16 cellular contexts compared by ENCODE assay signal in genomic region chr2:178473373-178473772, GRCh38. TPM values are rescaled to one million over a fixed set of nuclear protein-coding genes. Genes with fewer than 3 reads are reported as not detected.
DNase-seq lines count a peak whose midpoint lies in the region; ATAC-seq and TF ChIP-seq lines count a peak whose summit lies in the region.
"Had no signal": no experiment of that assay in that cellular context is flagged by ENCODE, and none has a peak within 500 bp of the region (broad histone marks: within the 10 kb centered on the region; RNA-seq: fewer than 3 reads in every experiment).

No MANE protein-coding gene starts in this region.

- CTCF ChIA-PET in activated CD4-positive, alpha-beta T cell treated with anti-CD3 and anti-CD28 coated beads, Interleukin-2, amount 10 ng/mL, durations not matched to agents 7 days and 5 days (lab: Charles Lee), result interaction anchor here (0.8 to 1.2 kb wide), 2 partner anchors 9 to 59 kb away, joined by 3 to 4 read pairs; no protein-coding TSS in a partner anchor
- CTCF ChIA-PET in activated naive CD4-positive, alpha-beta T cell treated with anti-CD3 and anti-CD28 coated beads, Interleukin-2, amount 10 ng/mL, durations not matched to agents 7 days and 5 days (lab: Charles Lee), result no interaction called here

- TF ChIP-seq POLR2A in erythroblast (IDR thresholded peaks at IDR 0.05; ENCODE audit: low read length), result no peak

- no peak for DNase-seq in activated CD4-positive, alpha-beta T cell treated with anti-CD3 and anti-CD28 coated beads, Interleukin-2, amount 10 ng/mL, durations not matched to agents 7 days and 5 days
- no peak for DNase-seq in activated CD4-positive, alpha-beta T cell treated with anti-CD3 and anti-CD28 coated beads, Interleukin-2, amount 50 U/mL, for 48 hours
- DNase-seq in erythroblast (lab: John Stamatoyannopoulos, UW), result peak; percentile 49 to 64
- DNase-seq in activated naive CD4-positive, alpha-beta T cell treated with anti-CD3 and anti-CD28 coated beads, Interleukin-2, amount 10 ng/mL, durations not matched to agents 7 days and 5 days, result no peak
- no peak for DNase-seq in natural killer cell treated with Interleukin-12 subunit alpha and Interleukin-12 subunit beta and Interleukin-15 and Interleukin-18, amount 100 ng/mL, for 72 hours (ENCODE audit: low spot score)
- DNase-seq: AML-193; Caco-2; CD4-positive, alpha-beta T cell; DMS79; GDM1; GOT3; H7 had no signal

- H3K4me3 Mint-ChIP-seq in activated CD4-positive, alpha-beta T cell treated with anti-CD3 and anti-CD28 coated beads, Interleukin-2, amount 10 ng/mL, durations not matched to agents 7 days and 5 days, result no peak overlapping the region
- H3K4me3 Mint-ChIP-seq in activated naive CD4-positive, alpha-beta T cell treated with anti-CD3 and anti-CD28 coated beads, Interleukin-2, amount 10 ng/mL, durations not matched to agents 7 days and 5 days, result no peak overlapping the region
- no peak overlapping the region for H3K4me3 Mint-ChIP-seq in natural killer cell treated with Interleukin-12 subunit alpha and Interleukin-12 subunit beta and Interleukin-15 and Interleukin-18, amount 100 ng/mL, for 72 hours
- H3K4me3 Mint-ChIP-seq: CD4-positive, alpha-beta T cell had no signal

- H3K9me3 Mint-ChIP-seq in activated CD4-positive, alpha-beta T cell treated with anti-CD3 and anti-CD28 coated beads, Interleukin-2, amount 10 ng/mL, durations not matched to agents 7 days and 5 days, result no peaks in the 10 kb centered on the region
- no peaks in the 10 kb centered on the region for H3K9me3 Mint-ChIP-seq in activated naive CD4-positive, alpha-beta T cell treated with anti-CD3 and anti-CD28 coated beads, Interleukin-2, amount 10 ng/mL, durations not matched to agents 7 days and 5 days
- no peaks in the 10 kb centered on the region for H3K9me3 Mint-ChIP-seq in natural killer cell treated with Interleukin-12 subunit alpha and Interleukin-12 subunit beta and Interleukin-15 and Interleukin-18, amount 100 ng/mL, for 72 hours
- H3K9me3 Mint-ChIP-seq: CD4-positive, alpha-beta T cell had no signal

- H3K27ac Mint-ChIP-seq in activated CD4-positive, alpha-beta T cell treated with anti-CD3 and anti-CD28 coated beads, Interleukin-2, amount 10 ng/mL, durations not matched to agents 7 days and 5 days, result peak overlapping the region; percentile 65
- H3K27ac Mint-ChIP-seq in activated naive CD4-positive, alpha-beta T cell treated with anti-CD3 and anti-CD28 coated beads, Interleukin-2, amount 10 ng/mL, durations not matched to agents 7 days and 5 days, result no peak overlapping the region
- H3K27ac Mint-ChIP-seq in natural killer cell treated with Interleukin-12 subunit alpha and Interleukin-12 subunit beta and Interleukin-15 and Interleukin-18, amount 100 ng/mL, for 72 hours, result no peak overlapping the region
- H3K27ac Mint-ChIP-seq: CD4-positive, alpha-beta T cell had no signal

- POLR2A ChIA-PET in activated CD4-positive, alpha-beta T cell treated with anti-CD3 and anti-CD28 coated beads, Interleukin-2, amount 10 ng/mL, durations not matched to agents 7 days and 5 days (lab: Charles Lee), result no interaction called here

- H3K36me3 Mint-ChIP-seq in activated CD4-positive, alpha-beta T cell treated with anti-CD3 and anti-CD28 coated beads, Interleukin-2, amount 10 ng/mL, durations not matched to agents 7 days and 5 days (ENCODE audit: low read depth), result no peaks in the 10 kb centered on the region
- no peaks in the 10 kb centered on the region for H3K36me3 Mint-ChIP-seq in activated naive CD4-positive, alpha-beta T cell treated with anti-CD3 and anti-CD28 coated beads, Interleukin-2, amount 10 ng/mL, durations not matched to agents 7 days and 5 days
- H3K36me3 Mint-ChIP-seq in natural killer cell treated with Interleukin-12 subunit alpha and Interleukin-12 subunit beta and Interleukin-15 and Interleukin-18, amount 100 ng/mL, for 72 hours, result no peaks in the 10 kb centered on the region

- no peaks in the 10 kb centered on the region for H3K27me3 Mint-ChIP-seq in activated CD4-positive, alpha-beta T cell treated with anti-CD3 and anti-CD28 coated beads, Interleukin-2, amount 10 ng/mL, durations not matched to agents 7 days and 5 days
- no peaks in the 10 kb centered on the region for H3K27me3 Mint-ChIP-seq in activated naive CD4-positive, alpha-beta T cell treated with anti-CD3 and anti-CD28 coated beads, Interleukin-2, amount 10 ng/mL, durations not matched to agents 7 days and 5 days
- H3K27me3 Mint-ChIP-seq in natural killer cell treated with Interleukin-12 subunit alpha and Interleukin-12 subunit beta and Interleukin-15 and Interleukin-18, amount 100 ng/mL, for 72 hours, result no peaks in the 10 kb centered on the region
- H3K27me3 Mint-ChIP-seq: CD4-positive, alpha-beta T cell had no signal

- peaks cover 13% of the 10 kb centered on the region for H3K4me1 Mint-ChIP-seq in activated CD4-positive, alpha-beta T cell treated with anti-CD3 and anti-CD28 coated beads, Interleukin-2, amount 10 ng/mL, durations not matched to agents 7 days and 5 days
- H3K4me1 Mint-ChIP-seq in activated naive CD4-positive, alpha-beta T cell treated with anti-CD3 and anti-CD28 coated beads, Interleukin-2, amount 10 ng/mL, durations not matched to agents 7 days and 5 days, result peaks cover 9% of the 10 kb centered on the region
- peaks cover 2 to 3% of the 10 kb centered on the region in 2 donors for H3K4me1 Mint-ChIP-seq in natural killer cell treated with Interleukin-12 subunit alpha and Interleukin-12 subunit beta and Interleukin-15 and Interleukin-18, amount 100 ng/mL, for 72 hours (ENCODE audit: low read depth in 2 of 2)

- no peak for ATAC-seq in SK-N-SH treated with all-trans-retinoic acid at 6 μM for 48 hours
- no peak for ATAC-seq in natural killer cell treated with Interleukin-12 subunit alpha and Interleukin-12 subunit beta and Interleukin-15 and Interleukin-18, amount 100 ng/mL, for 72 hours
- ATAC-seq: A549, HCT116 had no signal

TF ChIP-seq in SK-N-SH treated with all-trans-retinoic acid at 6 μM for 48 hours, 23 proteins besides CTCF, POLR2A, EP300 and RAD21:
- TF ChIP-seq TSHZ2 (CRISPR knock-in tag; IDR thresholded peaks at IDR 0.05) (0 out of 2 replicates have a peak, but pooled peaks have one; percentile 17), POU6F1 (CRISPR knock-in tag; IDR thresholded peaks at IDR 0.05; ENCODE audit: borderline replicate concordance, low read depth) (no peak), ISL1 (CRISPR knock-in tag; IDR thresholded peaks at IDR 0.05) (peak; percentile 41), SNAI2 (CRISPR knock-in tag; IDR thresholded peaks at IDR 0.05) (no peak), GLIS3 (CRISPR knock-in tag; IDR thresholded peaks at IDR 0.05) (no peak)

RNA-seq across cellular contexts. Expression of gene FKBP7, which starts 5.0 kb away (rescaled TPM):
- total RNA-seq in activated CD4-positive, alpha-beta T cell treated with anti-CD3 and anti-CD28 coated beads, Interleukin-2, amount 10 ng/mL, durations not matched to agents 7 days and 5 days, result 1 to 10 TPM; 1.4 to 2.1 TPM
- total RNA-seq in natural killer cell treated with Interleukin-12 subunit alpha and Interleukin-12 subunit beta and Interleukin-15 and Interleukin-18, amount 100 ng/mL, for 72 hours, result 1 to 10 TPM; 2.1 TPM

RNA-seq across cellular contexts. Expression of gene PLEKHA3, which starts 6.9 kb away (rescaled TPM):
- 10 to 100 TPM; 21.4 to 24.7 TPM for total RNA-seq in activated CD4-positive, alpha-beta T cell treated with anti-CD3 and anti-CD28 coated beads, Interleukin-2, amount 10 ng/mL, durations not matched to agents 7 days and 5 days
- total RNA-seq in natural killer cell treated with Interleukin-12 subunit alpha and Interleukin-12 subunit beta and Interleukin-15 and Interleukin-18, amount 100 ng/mL, for 72 hours, result 10 to 100 TPM; 36.7 to 41.2 TPM

RNA-seq across cellular contexts. Expression of gene PJVK, which starts 22.2 kb away (rescaled TPM):
- 1 to 10 TPM; 1.5 to 2.2 TPM for total RNA-seq in activated CD4-positive, alpha-beta T cell treated with anti-CD3 and anti-CD28 coated beads, Interleukin-2, amount 10 ng/mL, durations not matched to agents 7 days and 5 days
- 1 to 10 TPM; 1.5 to 2.8 TPM for total RNA-seq in natural killer cell treated with Interleukin-12 subunit alpha and Interleukin-12 subunit beta and Interleukin-15 and Interleukin-18, amount 100 ng/mL, for 72 hours
- total RNA-seq: Daoy had no signal

RNA-seq across cellular contexts. Expression of gene PRKRA, which starts 22.4 kb away (rescaled TPM):
- 10 to 100 TPM; 37.4 to 38.2 TPM for total RNA-seq in activated CD4-positive, alpha-beta T cell treated with anti-CD3 and anti-CD28 coated beads, Interleukin-2, amount 10 ng/mL, durations not matched to agents 7 days and 5 days
- 10 to 100 TPM; 24.7 to 44.1 TPM for total RNA-seq in natural killer cell treated with Interleukin-12 subunit alpha and Interleukin-12 subunit beta and Interleukin-15 and Interleukin-18, amount 100 ng/mL, for 72 hours

Comparison
In these comparisons a context has a peak if more than half of its experiments do, and no peak if none do; other contexts are left out.
1. DNase-seq: peak in erythroblast (2 of 2); none in activated CD4-positive, alpha-beta T cell treated with anti-CD3 and anti-CD28 coated beads, Interleukin-2, amount 10 ng/mL, durations not matched to agents 7 days and 5 days (single experiment), activated CD4-positive, alpha-beta T cell treated with anti-CD3 and anti-CD28 coated beads, Interleukin-2, amount 50 U/mL, for 48 hours (0 of 2), activated naive CD4-positive, alpha-beta T cell treated with anti-CD3 and anti-CD28 coated beads, Interleukin-2, amount 10 ng/mL, durations not matched to agents 7 days and 5 days (single experiment) and natural killer cell treated with Interleukin-12 subunit alpha and Interleukin-12 subunit beta and Interleukin-15 and Interleukin-18, amount 100 ng/mL, for 72 hours (single experiment).